Comparison of ENCODE assay signal across 8 cellular contexts in the genomic region with DNA sequence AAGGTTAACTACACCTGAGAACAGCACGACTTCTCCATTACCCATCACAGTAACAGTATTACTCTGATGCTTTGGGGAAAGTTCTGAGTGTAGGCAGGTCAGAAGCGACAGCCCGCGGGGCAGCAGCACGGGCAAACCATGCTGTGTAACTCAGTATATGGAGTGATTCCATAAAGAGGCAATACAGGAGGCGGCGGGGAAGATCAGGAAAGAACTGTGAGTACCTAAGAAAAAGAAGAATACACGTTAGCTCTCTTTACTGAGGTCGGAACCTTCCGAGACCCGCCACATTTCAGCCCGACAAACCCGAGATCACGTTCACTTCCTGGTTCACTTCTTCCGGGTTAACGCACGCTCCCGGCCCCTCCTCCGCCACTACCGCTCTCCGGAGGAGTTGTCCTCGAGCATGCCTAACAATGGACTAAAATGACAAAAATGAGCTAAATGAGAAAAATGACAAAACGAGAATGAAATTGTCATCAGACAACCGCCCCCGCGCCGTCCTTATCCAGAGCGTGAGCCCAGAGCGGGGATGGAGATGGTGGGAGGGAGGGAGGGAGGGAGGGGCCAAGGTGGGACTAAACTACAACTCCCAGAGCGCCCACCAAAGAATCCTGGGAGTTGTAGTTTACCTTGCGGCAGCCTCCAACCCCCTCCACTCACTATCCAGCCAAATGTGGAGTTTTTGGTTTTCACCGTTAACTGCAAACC. TPM values are rescaled to one million over a fixed set of nuclear protein-coding genes. Genes with fewer than 3 reads are reported as not detected.
DNase-seq lines count a peak whose midpoint lies in the region; ATAC-seq and TF ChIP-seq lines count a peak whose summit lies in the region.

Gene MTRF1, minus strand, starts transcription at position 316 of the 711 bp plus-strand sequence. CDS start 2,669 bp downstream, outside the sequence.

- H3K9ac ChIP-seq in iPS-18a (ENCODE audit: low read length) (peak within 1 kb of the TSS; percentile 66), skeletal muscle tissue (ENCODE audit: low read depth in 1 of 3, low read length in 3 of 3) (peak within 1 kb of the TSS; percentile 79 to 94 (median 83))

- ATAC-seq in HG03064 (IDR thresholded peaks at IDR 0.05; ENCODE audit: low read depth, unreplicated experiment) = peak; percentile 97

- DNase-seq in 8988T = peak; percentile 49
- DNase-seq in NCI-H2107 (lab: John Stamatoyannopoulos, UW) = peak; percentile 26
- peak; percentile 78 for DNase-seq in UCSD-AML1 (lab: John Stamatoyannopoulos, UW; ENCODE audit: unreplicated experiment)
- DNase-seq in brain microvascular endothelial cell = peak; percentile 74

- H3K27ac ChIP-seq in brain microvascular endothelial cell (peak within 1 kb of the TSS; percentile 42), iPS-18a (ENCODE audit: low read length) (peak within 1 kb of the TSS; percentile 56), skeletal muscle tissue (ENCODE audit: low read depth, low read length) (peak within 1 kb of the TSS; percentile 68)

- peak within 1 kb of the TSS; percentile 85 for H3K4me3 ChIP-seq in brain microvascular endothelial cell (ENCODE audit: low read depth, low read length)
- peak within 1 kb of the TSS; percentile 89 for H3K4me3 ChIP-seq in iPS-18a (ENCODE audit: low read length)
- H3K4me3 ChIP-seq in skeletal muscle tissue (ENCODE audit: low read length in 3 of 3) = peak within 1 kb of the TSS; percentile 92 to 99 (median 93)

- no peak for TF ChIP-seq CTCF in brain microvascular endothelial cell (IDR thresholded peaks at IDR 0.05; ENCODE audit: low read depth, low read length, missing control alignments)

- peaks cover 11% of the 10 kb centered on the region for H3K9me3 ChIP-seq in iPS-18a (ENCODE audit: control insufficient read depth, low read depth, low read length)
- H3K9me3 ChIP-seq in skeletal muscle tissue (ENCODE audit: control insufficient read depth in 3 of 3, low read length in 3 of 3) = no peaks in the 10 kb centered on the region

- in situ Hi-C loops in brain microvascular endothelial cell (cut with HindIII; ENCODE audit: low pct_ligation_motif_present, low sequenced_read_pairs) = no loop called here

- H3K4me1 ChIP-seq in iPS-18a (ENCODE audit: control insufficient read depth, low read depth, low read length) (peaks cover 4% of the 10 kb centered on the region), skeletal muscle tissue (ENCODE audit: control insufficient read depth in 3 of 3, insufficient read depth in 3 of 3, low read length in 3 of 3) (peaks cover 0 to 10% (median 5%) of the 10 kb centered on the region in 3 donors)

- H3K36me3 ChIP-seq in brain microvascular endothelial cell (replicated peaks) (no peaks in the 10 kb centered on the region), iPS-18a (ENCODE audit: control insufficient read depth, low read depth, low read length) (peaks cover 16% of the 10 kb centered on the region), skeletal muscle tissue (ENCODE audit: control insufficient read depth in 3 of 3, insufficient read depth in 3 of 3, low read length in 3 of 3) (peaks cover 3 to 17% (median 16%) of the 10 kb centered on the region in 3 donors)

- peak; percentile 55 for TF ChIP-seq POLR2A in GM18526 (IDR thresholded peaks at IDR 0.05; ENCODE audit: extremely low read depth, insufficient read length)

- no peaks in the 10 kb centered on the region for H3K27me3 ChIP-seq in brain microvascular endothelial cell (replicated peaks)
- H3K27me3 ChIP-seq in iPS-18a (ENCODE audit: control insufficient read depth, insufficient read depth, low read length) = no peaks in the 10 kb centered on the region
- H3K27me3 ChIP-seq in skeletal muscle tissue (ENCODE audit: control insufficient read depth in 3 of 3, insufficient read depth in 3 of 3, low read length in 3 of 3) = no peaks in the 10 kb centered on the region

RNA-seq across cellular contexts. Expression of gene MTRF1, which starts in this region (rescaled TPM):
- 16.7 TPM for total RNA-seq in skeletal muscle tissue

Comparison
In these comparisons a context has a peak if more than half of its experiments do, and no peak if none do; other contexts are left out.
1. Peak in every context shown above with its lines: DNase-seq, ATAC-seq, H3K4me3 ChIP-seq and H3K27ac ChIP-seq.
2. DNase-seq: peak in every context shown above with its lines; median percentile 78 in UCSD-AML1; 74 in brain microvascular endothelial cell; 49 in 8988T; 26 in NCI-H2107.